ENCODE assay signal across 12 cellular contexts in the genomic region with DNA sequence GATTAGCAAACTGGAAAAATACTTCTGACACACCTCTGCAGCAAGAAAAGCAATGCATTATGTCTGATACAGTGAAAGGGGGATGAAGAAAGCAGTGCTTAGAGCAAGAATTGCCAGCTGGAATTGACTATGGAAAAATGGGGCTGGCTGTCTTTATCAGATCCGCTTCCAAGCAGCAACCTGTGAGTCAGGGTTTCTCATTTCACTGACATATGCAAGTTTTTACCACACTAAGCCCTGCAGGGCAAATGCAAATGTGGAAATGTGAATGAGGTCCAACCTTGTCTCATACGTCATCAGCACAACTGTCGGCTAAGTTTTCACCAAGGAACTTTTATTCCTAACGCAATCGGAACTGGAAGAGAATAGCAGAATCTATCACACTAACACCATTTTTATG.
DNase-seq lines count a peak whose midpoint lies in the region; ATAC-seq lines count a peak whose summit lies in the region.
"Had no signal": no experiment of that assay in that cellular context is flagged by ENCODE, and none has a peak within 500 bp of the region (broad histone marks: within the 10 kb centered on the region; RNA-seq: fewer than 3 reads in every experiment).

No MANE protein-coding gene starts in this region.

- no peak overlapping the region for H2BK120ac ChIP-seq in trophoblast cell (ENCODE audit: insufficient read depth, low read length, poor library complexity)

- no peaks in the 10 kb centered on the region for H3K79me2 ChIP-seq in trophoblast cell (ENCODE audit: control insufficient read depth, insufficient read depth, low read length, poor library complexity)

- H3K27me3 ChIP-seq in trophoblast cell (ENCODE audit: insufficient read depth, low read length) = no peaks in the 10 kb centered on the region
- H3K27me3 ChIP-seq: upper lobe of right lung had no signal

- H4K12ac ChIP-seq in trophoblast cell (ENCODE audit: low read depth, low read length) = no peak overlapping the region

- WGBS in trophoblast cell (ENCODE audit: extremely low coverage, insufficient coverage, insufficient read length) = no CpG with 5 or more reads among the region's 5 CpGs

- H3K4me2 ChIP-seq in trophoblast cell (ENCODE audit: low read length) = no peak overlapping the region

- peaks cover 0 to 8% of the 10 kb centered on the region in 2 experiments for H3K4me1 ChIP-seq in trophoblast cell (ENCODE audit: control insufficient read depth in 1 of 2, insufficient read depth in 2 of 2, low read length in 2 of 2)
- H3K4me1 ChIP-seq: upper lobe of right lung had no signal

- no peak overlapping the region for H3K4me3 ChIP-seq in trophoblast cell (ENCODE audit: low read depth, low read length)
- H3K4me3 ChIP-seq: upper lobe of right lung had no signal

- H3K9me3 ChIP-seq in trophoblast cell (ENCODE audit: insufficient read depth, low read depth, low read length) = no peaks in the 10 kb centered on the region
- H3K9me3 ChIP-seq: upper lobe of right lung had no signal

- DNase-seq in Daoy (ENCODE audit: low read depth) (peak; percentile 55), NCI-H69 (lab: John Stamatoyannopoulos, UW) (peak; percentile 4), epithelial cell of prostate (ENCODE audit: low read depth, low spot score) (peak; percentile 79), trophoblast cell (peak; percentile 87 to 97), HUDEP-2 (lab: John Stamatoyannopoulos, UW; ENCODE audit: unreplicated experiment in 76 of 76) (no peak)
- DNase-seq in activated CD4-positive, alpha-beta T cell treated with anti-CD3 and anti-CD28 coated beads for 1 hour = no peak
- DNase-seq: amygdala, NCI-H2029 treated with DMSO at 0.1 percent for 48 hours, Right ventricle myocardium superior, upper lobe of right lung had no signal

- H2AK5ac ChIP-seq in trophoblast cell (ENCODE audit: low read length) = no peak overlapping the region

- no peak overlapping the region for H3K18ac ChIP-seq in trophoblast cell (ENCODE audit: low read length)

- H3K23ac ChIP-seq in trophoblast cell (ENCODE audit: low read length) = no peak overlapping the region

- no peak overlapping the region for H2BK12ac ChIP-seq in trophoblast cell (ENCODE audit: low read length)

- H3K27ac ChIP-seq in epithelial cell of prostate (no peak overlapping the region), trophoblast cell (ENCODE audit: low read depth, low read length) (no peak overlapping the region)
- H3K27ac ChIP-seq: upper lobe of right lung had no signal

- ATAC-seq in GM19463 (IDR thresholded peaks at IDR 0.05; ENCODE audit: unreplicated experiment) = no peak
- no peak for ATAC-seq in GM21723 (IDR thresholded peaks at IDR 0.05; ENCODE audit: unreplicated experiment)
- ATAC-seq: upper lobe of right lung had no signal

- H4K8ac ChIP-seq in trophoblast cell (ENCODE audit: low read depth, low read length) = no peak overlapping the region

- H3K4ac ChIP-seq in trophoblast cell (ENCODE audit: low read depth, low read length) = no peak overlapping the region

- H4K91ac ChIP-seq in trophoblast cell (ENCODE audit: low read depth, low read length) = no peak overlapping the region

- H3K79me1 ChIP-seq in trophoblast cell (ENCODE audit: low read length) = peaks cover 7% of the 10 kb centered on the region

- H2AFZ ChIP-seq in trophoblast cell (ENCODE audit: insufficient read depth, low read length, poor library complexity) = no peak overlapping the region

- no peaks in the 10 kb centered on the region for H3K36me3 ChIP-seq in trophoblast cell (ENCODE audit: control insufficient read depth in 1 of 2, insufficient read depth in 2 of 2, low read length in 2 of 2)
- H3K36me3 ChIP-seq: upper lobe of right lung had no signal

- H2BK5ac ChIP-seq in trophoblast cell (ENCODE audit: low read depth, low read length, poor library complexity) = no peak overlapping the region

- no peak overlapping the region for H3K14ac ChIP-seq in trophoblast cell (ENCODE audit: low read length)

- no peak overlapping the region for H3K9ac ChIP-seq in trophoblast cell (ENCODE audit: low read length)

Comparison
In these comparisons a context has a peak if more than half of its experiments do, and no peak if none do; other contexts are left out.
1. DNase-seq: peak in Daoy (single experiment), NCI-H69 (single experiment), epithelial cell of prostate (single experiment) and trophoblast cell (2 of 2); none in HUDEP-2 (0 of 76) and activated CD4-positive, alpha-beta T cell treated with anti-CD3 and anti-CD28 coated beads for 1 hour (single experiment).